23 cellular contexts compared by ENCODE assay signal in genomic region chr19:8421484-8422461, GRCh38. TPM values are rescaled to one million over a fixed set of nuclear protein-coding genes. Genes with fewer than 3 reads are reported as not detected.
"Had no signal": no experiment of that assay in that cellular context is flagged by ENCODE, and none has a peak within 500 bp of the region (broad histone marks: within the 10 kb centered on the region; RNA-seq: fewer than 3 reads in every experiment).

No MANE protein-coding gene starts in this region.

- H3K4me1 ChIP-seq: foreskin keratinocyte, prostate gland had no signal

- H3K9me3 ChIP-seq: colonic mucosa, prostate gland, right atrium auricular region, upper lobe of left lung had no signal

- H3K36me3 ChIP-seq: colonic mucosa, prostate gland had no signal

- H3K27me3 Mint-ChIP-seq: activated CD4-positive, alpha-beta memory T cell treated with anti-CD3 and anti-CD28 coated beads, Interleukin-2, amount 10 ng/mL, durations not matched to agents 7 days and 5 days; activated T-cell treated with anti-CD3 and anti-CD28 coated beads, Interleukin-2, amount 50 U/mL, for 24 hours; brain; central memory CD8-positive, alpha-beta T cell; stimulated activated naive CD8-positive, alpha-beta T cell treated with anti-CD3 and anti-CD28 coated beads, Interleukin-15, Interleukin-2, amounts not matched to agents 100 ng/mL and 50 ng/mL, for 24 hours; T-cell had no signal

- H3K9me3 Mint-ChIP-seq: activated CD4-positive, alpha-beta memory T cell treated with anti-CD3 and anti-CD28 coated beads, Interleukin-2, amount 10 ng/mL, durations not matched to agents 7 days and 5 days; activated naive CD4-positive, alpha-beta T cell treated with anti-CD3 and anti-CD28 coated beads for 36 hours; activated T-cell treated with anti-CD3 and anti-CD28 coated beads, Interleukin-2, amount 50 U/mL, for 24 hours; activated T-helper 2 cell treated with anti-CD3 and anti-CD28 coated beads, Interferon-gamma antibody, Interleukin-2, Interleukin-4, amounts not matched to agents 10 μg/mL and 5 μg/mL and 100 μg/mL, durations not matched to agents 14 hours and 24 hours and 36 hours; brain; central memory CD8-positive, alpha-beta T cell; nephron; stimulated activated naive CD8-positive, alpha-beta T cell treated with anti-CD3 and anti-CD28 coated beads, Interleukin-15, Interleukin-2, amounts not matched to agents 100 ng/mL and 50 ng/mL, for 24 hours; T-cell had no signal

- DNase-seq: activated CD4-positive, alpha-beta memory T cell treated with anti-CD3 and anti-CD28 coated beads, Interleukin-2, amount 10 ng/mL, durations not matched to agents 7 days and 5 days; activated CD4-positive, alpha-beta T cell treated with anti-CD3 and anti-CD28 coated beads for 48 hours; activated CD4-positive, CD25-positive, alpha-beta regulatory T cell; activated naive CD4-positive, alpha-beta T cell treated with anti-CD3 and anti-CD28 coated beads for 36 hours; activated T-cell treated with anti-CD3 and anti-CD28 coated beads, Interleukin-2, amount 50 U/mL, for 24 hours; colonic mucosa; foreskin keratinocyte; glutamatergic neuron; hypothalamus; islet precursor cell; left colon; midbrain; occipital lobe; T-cell had no signal

- H3K4me1 Mint-ChIP-seq: activated CD4-positive, alpha-beta memory T cell treated with anti-CD3 and anti-CD28 coated beads, Interleukin-2, amount 10 ng/mL, durations not matched to agents 7 days and 5 days; brain; central memory CD8-positive, alpha-beta T cell had no signal

- H3K27ac Mint-ChIP-seq: activated CD4-positive, alpha-beta memory T cell treated with anti-CD3 and anti-CD28 coated beads, Interleukin-2, amount 10 ng/mL, durations not matched to agents 7 days and 5 days; activated naive CD4-positive, alpha-beta T cell treated with anti-CD3 and anti-CD28 coated beads for 36 hours; activated T-cell treated with anti-CD3 and anti-CD28 coated beads, Interleukin-2, amount 50 U/mL, for 24 hours; activated T-helper 2 cell treated with anti-CD3 and anti-CD28 coated beads, Interferon-gamma antibody, Interleukin-2, Interleukin-4, amounts not matched to agents 10 μg/mL and 5 μg/mL and 100 μg/mL, durations not matched to agents 14 hours and 24 hours and 36 hours; brain; nephron; stimulated activated naive CD8-positive, alpha-beta T cell treated with anti-CD3 and anti-CD28 coated beads, Interleukin-15, Interleukin-2, amounts not matched to agents 100 ng/mL and 50 ng/mL, for 24 hours; T-cell had no signal

- H3K27me3 ChIP-seq: colonic mucosa, foreskin keratinocyte, right atrium auricular region, upper lobe of left lung had no signal

- H3K4me3 ChIP-seq: colonic mucosa, lung, prostate gland, right atrium auricular region, upper lobe of left lung had no signal

- ATAC-seq: foreskin keratinocyte, left colon, T-cell had no signal

- H3K4me3 Mint-ChIP-seq: activated CD4-positive, alpha-beta memory T cell treated with anti-CD3 and anti-CD28 coated beads, Interleukin-2, amount 10 ng/mL, durations not matched to agents 7 days and 5 days; activated naive CD4-positive, alpha-beta T cell treated with anti-CD3 and anti-CD28 coated beads for 36 hours; activated T-cell treated with anti-CD3 and anti-CD28 coated beads, Interleukin-2, amount 50 U/mL, for 24 hours; brain; central memory CD8-positive, alpha-beta T cell; nephron; stimulated activated naive CD8-positive, alpha-beta T cell treated with anti-CD3 and anti-CD28 coated beads, Interleukin-15, Interleukin-2, amounts not matched to agents 100 ng/mL and 50 ng/mL, for 24 hours; T-cell had no signal

- H3K27ac ChIP-seq: colonic mucosa, foreskin keratinocyte had no signal

RNA-seq across cellular contexts. Expression of gene ANGPTL4, which starts 57.8 kb away (rescaled TPM):
- total RNA-seq: activated naive CD4-positive, alpha-beta T cell treated with anti-CD3 and anti-CD28 coated beads for 36 hours had no signal
